10 cellular contexts compared by ENCODE assay signal in the genomic region with DNA sequence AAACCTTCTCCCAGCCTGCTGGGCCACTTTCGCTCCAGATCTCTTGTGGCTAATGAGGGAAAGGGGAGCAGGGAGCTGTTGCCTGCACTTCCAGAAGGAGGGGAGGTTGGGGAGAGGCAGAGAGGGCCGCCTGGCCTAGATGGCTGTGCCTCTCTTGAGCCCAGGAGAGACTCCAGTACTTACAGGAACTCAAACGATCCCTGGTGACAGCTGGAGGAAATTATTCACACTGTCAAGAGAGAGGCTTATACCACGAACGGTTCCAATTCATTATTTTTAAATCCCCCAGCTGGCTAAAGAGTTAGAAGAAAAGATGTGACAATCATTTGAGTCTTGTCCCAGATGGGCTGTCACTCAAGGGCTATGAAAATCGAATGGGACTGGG.
DNase-seq lines count a peak whose midpoint lies in the region; ATAC-seq and TF ChIP-seq lines count a peak whose summit lies in the region.
"Had no signal": no experiment of that assay in that cellular context is flagged by ENCODE, and none has a peak within 500 bp of the region (broad histone marks: within the 10 kb centered on the region; RNA-seq: fewer than 3 reads in every experiment).

No MANE protein-coding gene starts in this region.

- no peak for TF ChIP-seq CTCF in RWPE1 (conservative IDR thresholded peaks at IDR 0.05; ENCODE audit: low read depth)
- no peak for TF ChIP-seq CTCF in spleen (IDR thresholded peaks at IDR 0.05 in 8 of 11, conservative IDR thresholded peaks at IDR 0.05 in 3 of 11)
- TF ChIP-seq CTCF in BE2C (IDR thresholded peaks at IDR 0.05; ENCODE audit: low read depth, low read length): no peak
- TF ChIP-seq CTCF in osteocyte (IDR thresholded peaks at IDR 0.05): no peak

- no peak overlapping the region for H3K4me3 Mint-ChIP-seq in osteocyte (ENCODE audit: unreplicated experiment)

- H3K9me3 Mint-ChIP-seq in osteocyte (ENCODE audit: unreplicated experiment): peaks cover 5% of the 10 kb centered on the region

- H3K9me3 ChIP-seq in spleen: no peaks in the 10 kb centered on the region
- no peaks in the 10 kb centered on the region for H3K9me3 ChIP-seq in BE2C

- peaks cover 25% of the 10 kb centered on the region for H3K4me1 Mint-ChIP-seq in osteocyte (ENCODE audit: unreplicated experiment)

- no peak overlapping the region for H3K27ac Mint-ChIP-seq in osteocyte (ENCODE audit: unreplicated experiment)

- H3K27ac ChIP-seq in RWPE1 (peak overlapping the region; percentile 90), spleen (peak overlapping the region in 5 of 8 donors; percentile 79 to 86 (median 82))

- CTCF ChIA-PET in RWPE1 (lab: Yijun Ruan, JAX): no interaction called here

- no peak overlapping the region for H3K4me3 ChIP-seq in spleen
- H3K4me3 ChIP-seq in BE2C (ENCODE audit: low read depth, low read length): no peak overlapping the region

- 8 to 36% (median 19%) methylated on average over 5 to 6 of the region's 6 CpGs for WGBS in spleen, 5 donors

- H3K36me3 Mint-ChIP-seq in osteocyte (ENCODE audit: unreplicated experiment): no peaks in the 10 kb centered on the region

- peak; percentile 7 for DNase-seq in DMS79 (lab: John Stamatoyannopoulos, UW)
- no peak for DNase-seq in RWPE1 (ENCODE audit: low spot score)
- DNase-seq in left lobe of liver (ENCODE audit: low spot score): no peak
- peak; percentile 10 for DNase-seq in spleen
- no peak for DNase-seq in BE2C
- no peak for DNase-seq in MV-4-11 (lab: John Stamatoyannopoulos, UW)
- no peak for DNase-seq in osteocyte (ENCODE audit: extremely low spot score, unreplicated experiment)
- DNase-seq: Calu3, KBM-7 had no signal

- no peaks in the 10 kb centered on the region for H3K27me3 Mint-ChIP-seq in osteocyte (ENCODE audit: unreplicated experiment)

- no peak for TF ChIP-seq POLR2A in spleen (IDR thresholded peaks at IDR 0.05)

- POLR2A ChIA-PET in RWPE1 (lab: Yijun Ruan, JAX; ENCODE audit: low non-redundant PET): no interaction called here

- H3K36me3 ChIP-seq in spleen (peaks cover 0 to 15% (median 0%) of the 10 kb centered on the region in 6 donors), BE2C (peaks cover 39% of the 10 kb centered on the region)

- peak; percentile 10 for ATAC-seq in left lobe of liver
- no peak for ATAC-seq in GM21737 (IDR thresholded peaks at IDR 0.05; ENCODE audit: unreplicated experiment)

- no peaks in the 10 kb centered on the region for H3K27me3 ChIP-seq in spleen (replicated peaks in 1 of 7)
- no peaks in the 10 kb centered on the region for H3K27me3 ChIP-seq in BE2C

- peaks cover 0 to 32% (median 21%) of the 10 kb centered on the region in 6 donors for H3K4me1 ChIP-seq in spleen
- peaks cover 8% of the 10 kb centered on the region for H3K4me1 ChIP-seq in BE2C

- intact Hi-C loops in spleen (cut with DNase I; ENCODE audit: low total_unique reads): no loop called here

Comparison
In these comparisons a context has a peak if more than half of its experiments do, and no peak if none do; other contexts are left out.
1. DNase-seq: peak in DMS79 (single experiment) and spleen (single experiment); none in RWPE1 (single experiment), left lobe of liver (single experiment), BE2C (single experiment), MV-4-11 (single experiment) and osteocyte (single experiment).